Comparison of ENCODE assay signal across 12 cellular contexts in the genomic region with DNA sequence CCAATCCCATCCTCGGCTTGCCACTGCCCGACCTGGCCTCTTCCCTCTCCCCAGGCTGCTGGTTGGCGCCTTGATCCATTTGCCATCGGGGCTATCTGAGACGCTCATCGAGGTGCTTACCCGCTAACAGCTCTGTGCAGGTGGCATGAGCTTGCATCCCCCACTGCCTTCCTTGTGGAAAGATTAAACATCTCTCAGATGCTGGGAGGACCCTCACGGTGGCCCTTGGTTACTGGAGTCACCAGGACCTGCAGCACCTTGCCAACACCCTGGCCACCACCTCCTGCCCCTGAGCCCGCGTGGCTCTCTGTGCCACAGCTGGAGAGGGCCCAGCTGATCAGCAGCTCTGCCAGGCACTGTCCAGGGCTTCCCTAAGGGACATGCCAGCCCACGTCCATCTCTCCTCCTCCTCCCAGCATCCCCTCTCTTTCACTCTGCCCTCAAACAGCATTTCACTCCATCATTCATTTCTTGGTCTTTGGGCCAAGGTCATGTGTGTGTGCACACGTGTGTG.
DNase-seq lines count a peak whose midpoint lies in the region; ATAC-seq and TF ChIP-seq lines count a peak whose summit lies in the region.
"Had no signal": no experiment of that assay in that cellular context is flagged by ENCODE, and none has a peak within 500 bp of the region (broad histone marks: within the 10 kb centered on the region; RNA-seq: fewer than 3 reads in every experiment).

No MANE protein-coding gene starts in this region.

- no peak overlapping the region for H2BK15ac ChIP-seq in IMR-90 (ENCODE audit: low read depth, low read length)
- no peak overlapping the region for H2BK15ac ChIP-seq in neuronal stem cell (ENCODE audit: low read length)

- H3K36me3 ChIP-seq in BLaER1 = no peaks in the 10 kb centered on the region
- no peaks in the 10 kb centered on the region for H3K36me3 ChIP-seq in IMR-90 (ENCODE audit: control insufficient read depth, insufficient read depth, low read length)
- H3K36me3 ChIP-seq in neuronal stem cell (replicated peaks in 1 of 2; ENCODE audit: control insufficient read depth in 2 of 2, insufficient read depth in 2 of 2, low read length in 2 of 2) = no peaks in the 10 kb centered on the region
- no peaks in the 10 kb centered on the region for H3K36me3 ChIP-seq in stomach

- no peak overlapping the region for H4K5ac ChIP-seq in IMR-90 (ENCODE audit: low read depth, low read length)

- dilution Hi-C loops in IMR-90 (cut with HindIII; ENCODE audit: low sequenced_read_pairs, unreplicated experiment) = no loop called here

- WGBS in IMR-90 (ENCODE audit: extremely low coverage in 2 of 2, insufficient read length in 1 of 2), 2 experiments = no CpG with 5 or more reads among the region's 12 CpGs
- no CpG with 5 or more reads among the region's 12 CpGs for WGBS in neuronal stem cell (ENCODE audit: extremely low coverage in 2 of 2, insufficient read length in 2 of 2, insufficient replicate concordance in 1 of 2), 2 donors
- 63 to 71% (median 66%) methylated on average over 11 to 12 of the region's 12 CpGs for WGBS in stomach, 5 donors

- H3K79me1 ChIP-seq in IMR-90 (ENCODE audit: low read depth in 1 of 2, low read length in 2 of 2) = no peaks in the 10 kb centered on the region
- no peaks in the 10 kb centered on the region for H3K79me1 ChIP-seq in neuronal stem cell (ENCODE audit: low read depth, low read length)

- H2BK20ac ChIP-seq in IMR-90 (ENCODE audit: low read depth, low read length) = no peak overlapping the region

- H2BK120ac ChIP-seq in IMR-90 (ENCODE audit: low read depth, low read length) = no peak overlapping the region
- H2BK120ac ChIP-seq in neuronal stem cell (ENCODE audit: low read depth, low read length) = no peak overlapping the region

- H4K8ac ChIP-seq in IMR-90 (ENCODE audit: low read depth in 2 of 2, low read length in 2 of 2) (no peak overlapping the region), neuronal stem cell (ENCODE audit: low read depth, low read length) (no peak overlapping the region)

- TF ChIP-seq RAD21 in IMR-90 (IDR thresholded peaks at IDR 0.05; ENCODE audit: low read length) = no peak

- H2AK5ac ChIP-seq in IMR-90 (ENCODE audit: low read depth, low read length) = no peak overlapping the region
- H2AK5ac ChIP-seq in neuronal stem cell (ENCODE audit: low read depth, low read length) = no peak overlapping the region

- H2AK9ac ChIP-seq in IMR-90 (replicated peaks; ENCODE audit: low read depth, low read length, poor library complexity) = no peak overlapping the region

- H3K27me3 ChIP-seq in BLaER1 (peaks cover 14% of the 10 kb centered on the region), IMR-90 (ENCODE audit: control insufficient read depth, insufficient read depth, low read length) (peaks cover 18% of the 10 kb centered on the region; the same call in 1 of the 2 replicates), neuronal stem cell (ENCODE audit: control insufficient read depth in 3 of 3, insufficient read depth in 3 of 3, low read depth in 1 of 3, low read length in 3 of 3) (peaks cover 0 to 64% (median 0%) of the 10 kb centered on the region in 3 experiments), stomach (peaks cover 0 to 95% (median 30%) of the 10 kb centered on the region in 3 donors)

- intact Hi-C loops in IMR-90 (cut with micrococcal nuclease) = no loop called here
- intact Hi-C loops in stomach (cut with DNase I; ENCODE audit: low total_unique reads) = no loop called here

- H3K4me1 ChIP-seq in BLaER1 = peaks cover 24% of the 10 kb centered on the region
- no peaks in the 10 kb centered on the region for H3K4me1 ChIP-seq in IMR-90 (ENCODE audit: control insufficient read depth, insufficient read depth, low read length)
- H3K4me1 ChIP-seq in neuronal stem cell (ENCODE audit: control insufficient read depth in 2 of 2, insufficient read depth in 1 of 2, low read depth in 1 of 2, low read length in 2 of 2) = peaks cover 0 to 4% of the 10 kb centered on the region in 2 donors
- no peaks in the 10 kb centered on the region for H3K4me1 ChIP-seq in stomach

- TF ChIP-seq CTCF in IMR-90 (conservative IDR thresholded peaks at IDR 0.05; ENCODE audit: low read depth, low read length) (no peak), stomach (IDR thresholded peaks at IDR 0.05) (no peak)

- H3K23ac ChIP-seq in IMR-90 (ENCODE audit: low read depth, low read length) (no peak overlapping the region), neuronal stem cell (ENCODE audit: low read depth, low read length, poor library complexity) (peak overlapping the region; percentile 26)

- TF ChIP-seq EP300 in stomach (IDR thresholded peaks at IDR 0.05) = no peak

- H3K18ac ChIP-seq in IMR-90 (ENCODE audit: low read depth, low read length) (no peak overlapping the region), neuronal stem cell (ENCODE audit: low read length) (no peak overlapping the region)

- H4K20me1 ChIP-seq in BLaER1 (no peaks in the 10 kb centered on the region; the same call in 1 of the 2 replicates), IMR-90 (ENCODE audit: insufficient read depth, low read length) (no peaks in the 10 kb centered on the region)

- H3K27ac ChIP-seq in BLaER1 = no peak overlapping the region
- no peak overlapping the region for H3K27ac ChIP-seq in IMR-90 (ENCODE audit: insufficient read depth, low read length)
- peak overlapping the region; percentile 12 for H3K27ac ChIP-seq in angular gyrus (ENCODE audit: low read depth, low read length)
- H3K27ac ChIP-seq in neuronal stem cell (replicated peaks; ENCODE audit: low read length) = no peak overlapping the region
- H3K27ac ChIP-seq in stomach = no peak overlapping the region
- H3K27ac ChIP-seq: C4-2B, GM23248 had no signal

- H3K14ac ChIP-seq in IMR-90 (replicated peaks; ENCODE audit: low read depth, low read length) (no peak overlapping the region), neuronal stem cell (ENCODE audit: low read length) (peak overlapping the region; percentile 25)

- no peak overlapping the region for H2BK5ac ChIP-seq in IMR-90 (ENCODE audit: low read depth, low read length, poor library complexity, severe bottlenecking)
- H2BK5ac ChIP-seq in neuronal stem cell (ENCODE audit: low read length) = no peak overlapping the region

- H3K4me3 ChIP-seq in BLaER1 (no peak overlapping the region), IMR-90 (ENCODE audit: insufficient read depth, low read depth, low read length) (no peak overlapping the region), neuronal stem cell (ENCODE audit: low read length in 2 of 2) (no peak overlapping the region), stomach (no peak overlapping the region)
- H3K4me3 ChIP-seq: GM23248 had no signal

- H4K91ac ChIP-seq in IMR-90 (ENCODE audit: insufficient read depth, low read depth, low read length) (no peak overlapping the region), neuronal stem cell (ENCODE audit: low read depth, low read length, poor library complexity) (no peak overlapping the region)

- H2BK12ac ChIP-seq in neuronal stem cell (ENCODE audit: low read length) = no peak overlapping the region

- H3K4me2 ChIP-seq in BLaER1 = peak overlapping the region; percentile 64; the same call in 1 of the 2 replicates
- no peak overlapping the region for H3K4me2 ChIP-seq in IMR-90 (ENCODE audit: low read depth, low read length)
- H3K4me2 ChIP-seq in neuronal stem cell (ENCODE audit: insufficient read depth, low read length, poor library complexity, severe bottlenecking) = no peak overlapping the region

- no peak overlapping the region for H3K56ac ChIP-seq in IMR-90 (ENCODE audit: extremely low read depth, insufficient read depth, low read length)

- TF ChIP-seq POLR2A in IMR-90 (IDR thresholded peaks at IDR 0.05; ENCODE audit: low read depth, low read length) = no peak
- TF ChIP-seq POLR2A in stomach (IDR thresholded peaks at IDR 0.05) = no peak

- H2AFZ ChIP-seq in IMR-90 (replicated peaks; ENCODE audit: low read length, poor library complexity) (peak overlapping the region; percentile 21), neuronal stem cell (ENCODE audit: low read length) (no peak overlapping the region)
- H2AFZ ChIP-seq: GM23248 had no signal

- DNase-seq in IMR-90 (no peak), neuronal stem cell (ENCODE audit: low spot score) (no peak), stomach (no peak)
- DNase-seq in stimulated activated naive CD8-positive, alpha-beta T cell treated with anti-CD3 and anti-CD28 coated beads, Interleukin-15, Interleukin-2, amounts not matched to agents 100 U/mL and 50 U/mL, for 24 hours = no peak
- no peak for DNase-seq in activated CD8-positive, alpha-beta memory T cell treated with anti-CD3 and anti-CD28 coated beads, Interleukin-2, amount 50 U/mL, for 4 hours
- DNase-seq: CD4-positive, alpha-beta memory T cell; EL; GM23248; H7 had no signal

- CTCF ChIA-PET in IMR-90 (lab: Yijun Ruan, JAX) = no interaction called here

- no TSS peak for BruUV-seq in IMR-90 (replicated peaks; lab: Mats Ljungman, UMichigan)

- no peak for ATAC-seq in IMR-90 (ENCODE audit: low read depth)
- ATAC-seq in stimulated activated naive CD8-positive, alpha-beta T cell treated with anti-CD3 and anti-CD28 coated beads, Interleukin-15, Interleukin-2, amounts not matched to agents 100 U/mL and 50 U/mL, for 24 hours = no peak

- in situ Hi-C loops in IMR-90 (cut with MboI; ENCODE audit: low sequenced_read_pairs) = no loop called here

- no peaks in the 10 kb centered on the region for H3K9me1 ChIP-seq in IMR-90 (ENCODE audit: insufficient read depth, low read length)

- H3K9ac ChIP-seq in BLaER1 (no peak overlapping the region), IMR-90 (ENCODE audit: low read depth, low read length) (no peak overlapping the region), neuronal stem cell (ENCODE audit: low read depth, low read length, poor library complexity) (peak overlapping the region; percentile 27)
- H3K9ac ChIP-seq: GM23248 had no signal

- H3K4ac ChIP-seq in IMR-90 (ENCODE audit: low read depth, low read length) = no peak overlapping the region
- H3K4ac ChIP-seq in neuronal stem cell (ENCODE audit: low read length) = no peak overlapping the region

- H3K9me3 ChIP-seq in BLaER1 = no peaks in the 10 kb centered on the region
- no peaks in the 10 kb centered on the region for H3K9me3 ChIP-seq in IMR-90 (ENCODE audit: control insufficient read depth, insufficient read depth, low read length)
- peaks cover 0 to 2% of the 10 kb centered on the region in 2 donors for H3K9me3 ChIP-seq in neuronal stem cell (replicated peaks in 1 of 2; ENCODE audit: control insufficient read depth in 2 of 2, insufficient read depth in 1 of 2, low read depth in 1 of 2, low read length in 2 of 2)
- no peaks in the 10 kb centered on the region for H3K9me3 ChIP-seq in stomach

- POLR2A ChIA-PET in IMR-90 (lab: Charles Lee; ENCODE audit: unreplicated experiment) = no interaction called here

TF ChIP-seq in IMR-90, 13 proteins besides CTCF, POLR2A, EP300 and RAD21 (continues in another document):
- TF ChIP-seq, protein P1, sequence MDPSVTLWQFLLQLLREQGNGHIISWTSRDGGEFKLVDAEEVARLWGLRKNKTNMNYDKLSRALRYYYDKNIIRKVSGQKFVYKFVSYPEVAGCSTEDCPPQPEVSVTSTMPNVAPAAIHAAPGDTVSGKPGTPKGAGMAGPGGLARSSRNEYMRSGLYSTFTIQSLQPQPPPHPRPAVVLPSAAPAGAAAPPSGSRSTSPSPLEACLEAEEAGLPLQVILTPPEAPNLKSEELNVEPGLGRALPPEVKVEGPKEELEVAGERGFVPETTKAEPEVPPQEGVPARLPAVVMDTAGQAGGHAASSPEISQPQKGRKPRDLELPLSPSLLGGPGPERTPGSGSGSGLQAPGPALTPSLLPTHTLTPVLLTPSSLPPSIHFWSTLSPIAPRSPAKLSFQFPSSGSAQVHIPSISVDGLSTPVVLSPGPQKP (IDR thresholded peaks at IDR 0.05; ENCODE audit: borderline replicate concordance, low read depth, low read length) = no peak
